ENCODE assay signal across 1 cellular context in the genomic region with DNA sequence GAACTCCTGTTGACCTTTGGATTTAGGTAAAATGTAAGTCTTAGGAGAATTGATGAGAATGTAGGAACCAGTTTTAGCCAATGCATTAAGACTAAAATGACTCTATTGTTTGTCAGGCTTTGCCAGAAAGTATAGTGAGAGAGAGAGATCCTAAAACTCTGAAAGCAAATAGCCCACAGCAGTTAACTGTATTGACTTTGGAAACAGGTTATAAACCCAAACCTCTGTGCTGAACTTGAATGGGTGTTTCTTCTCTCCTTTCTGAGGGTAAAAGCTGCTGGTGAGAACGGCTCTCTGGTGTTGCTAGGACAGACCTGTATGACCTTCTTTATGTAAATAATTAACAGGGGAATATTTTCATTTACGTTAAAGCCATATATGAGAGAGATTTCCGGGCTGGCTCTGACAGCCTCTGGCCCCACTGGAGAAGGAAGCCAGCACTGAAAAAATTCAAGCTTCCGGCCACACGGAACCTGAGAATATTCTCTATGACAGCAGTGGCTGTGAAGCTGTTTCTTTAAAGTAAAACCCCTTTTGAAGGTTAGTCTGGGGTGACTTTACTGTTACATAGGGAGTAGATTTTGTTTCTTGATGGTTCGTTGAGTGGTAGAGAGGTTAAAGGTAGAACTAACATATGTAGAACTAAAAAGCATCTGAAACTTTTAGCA.
A peak's percentile ranks its signal among the peaks of the same experiment; 100 is the strongest.
TF ChIP-seq lines count a peak whose summit lies in the region.

No MANE protein-coding gene starts in this region.

TF ChIP-seq in GM12878, 131 proteins besides CTCF, POLR2A, EP300 and RAD21 (continued from another document and continues in another):
- TF ChIP-seq, protein P1, sequence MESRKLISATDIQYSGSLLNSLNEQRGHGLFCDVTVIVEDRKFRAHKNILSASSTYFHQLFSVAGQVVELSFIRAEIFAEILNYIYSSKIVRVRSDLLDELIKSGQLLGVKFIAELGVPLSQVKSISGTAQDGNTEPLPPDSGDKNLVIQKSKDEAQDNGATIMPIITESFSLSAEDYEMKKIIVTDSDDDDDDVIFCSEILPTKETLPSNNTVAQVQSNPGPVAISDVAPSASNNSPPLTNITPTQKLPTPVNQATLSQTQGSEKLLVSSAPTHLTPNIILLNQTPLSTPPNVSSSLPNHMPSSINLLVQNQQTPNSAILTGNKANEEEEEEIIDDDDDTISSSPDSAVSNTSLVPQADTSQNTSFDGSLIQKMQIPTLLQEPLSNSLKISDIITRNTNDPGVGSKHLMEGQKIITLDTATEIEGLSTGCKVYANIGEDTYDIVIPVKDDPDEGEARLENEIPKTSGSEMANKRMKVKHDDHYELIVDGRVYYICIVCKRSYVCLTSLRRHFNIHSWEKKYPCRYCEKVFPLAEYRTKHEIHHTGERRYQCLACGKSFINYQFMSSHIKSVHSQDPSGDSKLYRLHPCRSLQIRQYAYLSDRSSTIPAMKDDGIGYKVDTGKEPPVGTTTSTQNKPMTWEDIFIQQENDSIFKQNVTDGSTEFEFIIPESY (IDR thresholded peaks at IDR 0.05), result 0 out of 2 replicates have a peak, but pooled peaks have one; percentile 27
- TF ChIP-seq BCL11A (IDR thresholded peaks at IDR 0.05; ENCODE audit: low read depth, low read length), result no peak
- no peak for TF ChIP-seq FOXK2 (IDR thresholded peaks at IDR 0.05)
- TF ChIP-seq KAT2A (conservative IDR thresholded peaks at IDR 0.05; ENCODE audit: control insufficient read depth, low read depth, low read length), result no peak
- no peak for TF ChIP-seq STAT1 (conservative IDR thresholded peaks at IDR 0.05)
- TF ChIP-seq, protein P2, sequence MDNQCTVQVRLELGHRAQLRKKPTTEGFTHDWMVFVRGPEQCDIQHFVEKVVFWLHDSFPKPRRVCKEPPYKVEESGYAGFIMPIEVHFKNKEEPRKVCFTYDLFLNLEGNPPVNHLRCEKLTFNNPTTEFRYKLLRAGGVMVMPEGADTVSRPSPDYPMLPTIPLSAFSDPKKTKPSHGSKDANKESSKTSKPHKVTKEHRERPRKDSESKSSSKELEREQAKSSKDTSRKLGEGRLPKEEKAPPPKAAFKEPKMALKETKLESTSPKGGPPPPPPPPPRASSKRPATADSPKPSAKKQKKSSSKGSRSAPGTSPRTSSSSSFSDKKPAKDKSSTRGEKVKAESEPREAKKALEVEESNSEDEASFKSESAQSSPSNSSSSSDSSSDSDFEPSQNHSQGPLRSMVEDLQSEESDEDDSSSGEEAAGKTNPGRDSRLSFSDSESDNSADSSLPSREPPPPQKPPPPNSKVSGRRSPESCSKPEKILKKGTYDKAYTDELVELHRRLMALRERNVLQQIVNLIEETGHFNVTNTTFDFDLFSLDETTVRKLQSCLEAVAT (IDR thresholded peaks at IDR 0.05), result peak; percentile 84
- TF ChIP-seq, protein P3, sequence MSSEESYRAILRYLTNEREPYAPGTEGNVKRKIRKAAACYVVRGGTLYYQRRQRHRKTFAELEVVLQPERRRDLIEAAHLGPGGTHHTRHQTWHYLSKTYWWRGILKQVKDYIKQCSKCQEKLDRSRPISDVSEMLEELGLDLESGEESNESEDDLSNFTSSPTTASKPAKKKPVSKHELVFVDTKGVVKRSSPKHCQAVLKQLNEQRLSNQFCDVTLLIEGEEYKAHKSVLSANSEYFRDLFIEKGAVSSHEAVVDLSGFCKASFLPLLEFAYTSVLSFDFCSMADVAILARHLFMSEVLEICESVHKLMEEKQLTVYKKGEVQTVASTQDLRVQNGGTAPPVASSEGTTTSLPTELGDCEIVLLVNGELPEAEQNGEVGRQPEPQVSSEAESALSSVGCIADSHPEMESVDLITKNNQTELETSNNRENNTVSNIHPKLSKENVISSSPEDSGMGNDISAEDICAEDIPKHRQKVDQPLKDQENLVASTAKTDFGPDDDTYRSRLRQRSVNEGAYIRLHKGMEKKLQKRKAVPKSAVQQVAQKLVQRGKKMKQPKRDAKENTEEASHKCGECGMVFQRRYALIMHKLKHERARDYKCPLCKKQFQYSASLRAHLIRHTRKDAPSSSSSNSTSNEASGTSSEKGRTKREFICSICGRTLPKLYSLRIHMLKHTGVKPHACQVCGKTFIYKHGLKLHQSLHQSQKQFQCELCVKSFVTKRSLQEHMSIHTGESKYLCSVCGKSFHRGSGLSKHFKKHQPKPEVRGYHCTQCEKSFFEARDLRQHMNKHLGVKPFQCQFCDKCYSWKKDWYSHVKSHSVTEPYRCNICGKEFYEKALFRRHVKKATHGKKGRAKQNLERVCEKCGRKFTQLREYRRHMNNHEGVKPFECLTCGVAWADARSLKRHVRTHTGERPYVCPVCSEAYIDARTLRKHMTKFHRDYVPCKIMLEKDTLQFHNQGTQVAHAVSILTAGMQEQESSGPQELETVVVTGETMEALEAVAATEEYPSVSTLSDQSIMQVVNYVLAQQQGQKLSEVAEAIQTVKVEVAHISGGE (CRISPR knock-in tag; IDR thresholded peaks at IDR 0.05), result no peak
- no peak for TF ChIP-seq SUZ12 (IDR thresholded peaks at IDR 0.05; ENCODE audit: unreplicated experiment)
- no peak for TF ChIP-seq ZZZ3 (IDR thresholded peaks at IDR 0.05; ENCODE audit: control insufficient read depth, insufficient read length, low read depth)
- peak; percentile 91 for TF ChIP-seq NR2F1 (conservative IDR thresholded peaks at IDR 0.05)
- TF ChIP-seq SP1 (IDR thresholded peaks at IDR 0.05; ENCODE audit: low read depth, low read length), result no peak
- TF ChIP-seq HDAC2 (IDR thresholded peaks at IDR 0.05), result no peak
- TF ChIP-seq BMI1 (IDR thresholded peaks at IDR 0.05; ENCODE audit: borderline replicate concordance), result no peak
- no peak for TF ChIP-seq CREB1 (IDR thresholded peaks at IDR 0.05; ENCODE audit: low read depth)
- TF ChIP-seq SMAD1 (IDR thresholded peaks at IDR 0.05; ENCODE audit: low read depth, partially characterized antibody), result peak; percentile 81
- TF ChIP-seq SMAD5 (IDR thresholded peaks at IDR 0.05; ENCODE audit: low read depth), result no peak
- TF ChIP-seq, protein P4, sequence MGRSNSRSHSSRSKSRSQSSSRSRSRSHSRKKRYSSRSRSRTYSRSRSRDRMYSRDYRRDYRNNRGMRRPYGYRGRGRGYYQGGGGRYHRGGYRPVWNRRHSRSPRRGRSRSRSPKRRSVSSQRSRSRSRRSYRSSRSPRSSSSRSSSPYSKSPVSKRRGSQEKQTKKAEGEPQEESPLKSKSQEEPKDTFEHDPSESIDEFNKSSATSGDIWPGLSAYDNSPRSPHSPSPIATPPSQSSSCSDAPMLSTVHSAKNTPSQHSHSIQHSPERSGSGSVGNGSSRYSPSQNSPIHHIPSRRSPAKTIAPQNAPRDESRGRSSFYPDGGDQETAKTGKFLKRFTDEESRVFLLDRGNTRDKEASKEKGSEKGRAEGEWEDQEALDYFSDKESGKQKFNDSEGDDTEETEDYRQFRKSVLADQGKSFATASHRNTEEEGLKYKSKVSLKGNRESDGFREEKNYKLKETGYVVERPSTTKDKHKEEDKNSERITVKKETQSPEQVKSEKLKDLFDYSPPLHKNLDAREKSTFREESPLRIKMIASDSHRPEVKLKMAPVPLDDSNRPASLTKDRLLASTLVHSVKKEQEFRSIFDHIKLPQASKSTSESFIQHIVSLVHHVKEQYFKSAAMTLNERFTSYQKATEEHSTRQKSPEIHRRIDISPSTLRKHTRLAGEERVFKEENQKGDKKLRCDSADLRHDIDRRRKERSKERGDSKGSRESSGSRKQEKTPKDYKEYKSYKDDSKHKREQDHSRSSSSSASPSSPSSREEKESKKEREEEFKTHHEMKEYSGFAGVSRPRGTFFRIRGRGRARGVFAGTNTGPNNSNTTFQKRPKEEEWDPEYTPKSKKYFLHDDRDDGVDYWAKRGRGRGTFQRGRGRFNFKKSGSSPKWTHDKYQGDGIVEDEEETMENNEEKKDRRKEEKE (IDR thresholded peaks at IDR 0.05), result no peak
- TF ChIP-seq NFYA (IDR thresholded peaks at IDR 0.05; ENCODE audit: borderline replicate concordance, low read depth, low read length), result no peak
- TF ChIP-seq, protein P5, sequence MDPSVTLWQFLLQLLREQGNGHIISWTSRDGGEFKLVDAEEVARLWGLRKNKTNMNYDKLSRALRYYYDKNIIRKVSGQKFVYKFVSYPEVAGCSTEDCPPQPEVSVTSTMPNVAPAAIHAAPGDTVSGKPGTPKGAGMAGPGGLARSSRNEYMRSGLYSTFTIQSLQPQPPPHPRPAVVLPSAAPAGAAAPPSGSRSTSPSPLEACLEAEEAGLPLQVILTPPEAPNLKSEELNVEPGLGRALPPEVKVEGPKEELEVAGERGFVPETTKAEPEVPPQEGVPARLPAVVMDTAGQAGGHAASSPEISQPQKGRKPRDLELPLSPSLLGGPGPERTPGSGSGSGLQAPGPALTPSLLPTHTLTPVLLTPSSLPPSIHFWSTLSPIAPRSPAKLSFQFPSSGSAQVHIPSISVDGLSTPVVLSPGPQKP (IDR thresholded peaks at IDR 0.05; ENCODE audit: low read depth, low read length), result peak; percentile 100
- TF ChIP-seq PML (IDR thresholded peaks at IDR 0.05; ENCODE audit: low read length), result peak; percentile 54
- TF ChIP-seq SREBF1 (IDR thresholded peaks at IDR 0.05; ENCODE audit: low read length), result no peak
- TF ChIP-seq, protein P6, sequence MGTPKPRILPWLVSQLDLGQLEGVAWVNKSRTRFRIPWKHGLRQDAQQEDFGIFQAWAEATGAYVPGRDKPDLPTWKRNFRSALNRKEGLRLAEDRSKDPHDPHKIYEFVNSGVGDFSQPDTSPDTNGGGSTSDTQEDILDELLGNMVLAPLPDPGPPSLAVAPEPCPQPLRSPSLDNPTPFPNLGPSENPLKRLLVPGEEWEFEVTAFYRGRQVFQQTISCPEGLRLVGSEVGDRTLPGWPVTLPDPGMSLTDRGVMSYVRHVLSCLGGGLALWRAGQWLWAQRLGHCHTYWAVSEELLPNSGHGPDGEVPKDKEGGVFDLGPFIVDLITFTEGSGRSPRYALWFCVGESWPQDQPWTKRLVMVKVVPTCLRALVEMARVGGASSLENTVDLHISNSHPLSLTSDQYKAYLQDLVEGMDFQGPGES (IDR thresholded peaks at IDR 0.05), result no peak
- no peak for TF ChIP-seq ZNF207 (IDR thresholded peaks at IDR 0.05; ENCODE audit: borderline replicate concordance)
- no peak; the same call in 1 of the 2 replicates for TF ChIP-seq POLR2AphosphoS2 (IDR thresholded peaks at IDR 0.05; ENCODE audit: low read depth, low read length)
- TF ChIP-seq ZNF24 (IDR thresholded peaks at IDR 0.05), result no peak
- TF ChIP-seq ATF7 (IDR thresholded peaks at IDR 0.05; ENCODE audit: low read depth), result 0 out of 2 replicates have a peak, but pooled peaks have one; percentile 47
- TF ChIP-seq, protein P7, sequence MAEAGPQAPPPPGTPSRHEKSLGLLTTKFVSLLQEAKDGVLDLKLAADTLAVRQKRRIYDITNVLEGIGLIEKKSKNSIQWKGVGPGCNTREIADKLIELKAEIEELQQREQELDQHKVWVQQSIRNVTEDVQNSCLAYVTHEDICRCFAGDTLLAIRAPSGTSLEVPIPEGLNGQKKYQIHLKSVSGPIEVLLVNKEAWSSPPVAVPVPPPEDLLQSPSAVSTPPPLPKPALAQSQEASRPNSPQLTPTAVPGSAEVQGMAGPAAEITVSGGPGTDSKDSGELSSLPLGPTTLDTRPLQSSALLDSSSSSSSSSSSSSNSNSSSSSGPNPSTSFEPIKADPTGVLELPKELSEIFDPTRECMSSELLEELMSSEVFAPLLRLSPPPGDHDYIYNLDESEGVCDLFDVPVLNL (IDR thresholded peaks at IDR 0.05; ENCODE audit: low read depth, low read length), result no peak
- TF ChIP-seq, protein P8, sequence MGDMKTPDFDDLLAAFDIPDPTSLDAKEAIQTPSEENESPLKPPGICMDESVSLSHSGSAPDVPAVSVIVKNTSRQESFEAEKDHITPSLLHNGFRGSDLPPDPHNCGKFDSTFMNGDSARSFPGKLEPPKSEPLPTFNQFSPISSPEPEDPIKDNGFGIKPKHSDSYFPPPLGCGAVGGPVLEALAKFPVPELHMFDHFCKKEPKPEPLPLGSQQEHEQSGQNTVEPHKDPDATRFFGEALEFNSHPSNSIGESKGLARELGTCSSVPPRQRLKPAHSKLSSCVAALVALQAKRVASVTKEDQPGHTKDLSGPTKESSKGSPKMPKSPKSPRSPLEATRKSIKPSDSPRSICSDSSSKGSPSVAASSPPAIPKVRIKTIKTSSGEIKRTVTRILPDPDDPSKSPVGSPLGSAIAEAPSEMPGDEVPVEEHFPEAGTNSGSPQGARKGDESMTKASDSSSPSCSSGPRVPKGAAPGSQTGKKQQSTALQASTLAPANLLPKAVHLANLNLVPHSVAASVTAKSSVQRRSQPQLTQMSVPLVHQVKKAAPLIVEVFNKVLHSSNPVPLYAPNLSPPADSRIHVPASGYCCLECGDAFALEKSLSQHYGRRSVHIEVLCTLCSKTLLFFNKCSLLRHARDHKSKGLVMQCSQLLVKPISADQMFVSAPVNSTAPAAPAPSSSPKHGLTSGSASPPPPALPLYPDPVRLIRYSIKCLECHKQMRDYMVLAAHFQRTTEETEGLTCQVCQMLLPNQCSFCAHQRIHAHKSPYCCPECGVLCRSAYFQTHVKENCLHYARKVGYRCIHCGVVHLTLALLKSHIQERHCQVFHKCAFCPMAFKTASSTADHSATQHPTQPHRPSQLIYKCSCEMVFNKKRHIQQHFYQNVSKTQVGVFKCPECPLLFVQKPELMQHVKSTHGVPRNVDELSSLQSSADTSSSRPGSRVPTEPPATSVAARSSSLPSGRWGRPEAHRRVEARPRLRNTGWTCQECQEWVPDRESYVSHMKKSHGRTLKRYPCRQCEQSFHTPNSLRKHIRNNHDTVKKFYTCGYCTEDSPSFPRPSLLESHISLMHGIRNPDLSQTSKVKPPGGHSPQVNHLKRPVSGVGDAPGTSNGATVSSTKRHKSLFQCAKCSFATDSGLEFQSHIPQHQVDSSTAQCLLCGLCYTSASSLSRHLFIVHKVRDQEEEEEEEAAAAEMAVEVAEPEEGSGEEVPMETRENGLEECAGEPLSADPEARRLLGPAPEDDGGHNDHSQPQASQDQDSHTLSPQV (IDR thresholded peaks at IDR 0.05), result peak; percentile 30; the same call in 1 of the 2 replicates
- 0 out of 2 replicates have a peak, but pooled peaks have one; percentile 65 for TF ChIP-seq ZSCAN29 (IDR thresholded peaks at IDR 0.05)
- TF ChIP-seq CREM (IDR thresholded peaks at IDR 0.05; ENCODE audit: low read depth), result no peak
- TF ChIP-seq, protein P9, sequence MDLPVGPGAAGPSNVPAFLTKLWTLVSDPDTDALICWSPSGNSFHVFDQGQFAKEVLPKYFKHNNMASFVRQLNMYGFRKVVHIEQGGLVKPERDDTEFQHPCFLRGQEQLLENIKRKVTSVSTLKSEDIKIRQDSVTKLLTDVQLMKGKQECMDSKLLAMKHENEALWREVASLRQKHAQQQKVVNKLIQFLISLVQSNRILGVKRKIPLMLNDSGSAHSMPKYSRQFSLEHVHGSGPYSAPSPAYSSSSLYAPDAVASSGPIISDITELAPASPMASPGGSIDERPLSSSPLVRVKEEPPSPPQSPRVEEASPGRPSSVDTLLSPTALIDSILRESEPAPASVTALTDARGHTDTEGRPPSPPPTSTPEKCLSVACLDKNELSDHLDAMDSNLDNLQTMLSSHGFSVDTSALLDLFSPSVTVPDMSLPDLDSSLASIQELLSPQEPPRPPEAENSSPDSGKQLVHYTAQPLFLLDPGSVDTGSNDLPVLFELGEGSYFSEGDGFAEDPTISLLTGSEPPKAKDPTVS (IDR thresholded peaks at IDR 0.05; ENCODE audit: low read depth, low read length), result no peak
- 0 out of 2 replicates have a peak, but pooled peaks have one; percentile 42 for TF ChIP-seq GATAD2B (conservative IDR thresholded peaks at IDR 0.05; ENCODE audit: low read depth)
- TF ChIP-seq, protein P10, sequence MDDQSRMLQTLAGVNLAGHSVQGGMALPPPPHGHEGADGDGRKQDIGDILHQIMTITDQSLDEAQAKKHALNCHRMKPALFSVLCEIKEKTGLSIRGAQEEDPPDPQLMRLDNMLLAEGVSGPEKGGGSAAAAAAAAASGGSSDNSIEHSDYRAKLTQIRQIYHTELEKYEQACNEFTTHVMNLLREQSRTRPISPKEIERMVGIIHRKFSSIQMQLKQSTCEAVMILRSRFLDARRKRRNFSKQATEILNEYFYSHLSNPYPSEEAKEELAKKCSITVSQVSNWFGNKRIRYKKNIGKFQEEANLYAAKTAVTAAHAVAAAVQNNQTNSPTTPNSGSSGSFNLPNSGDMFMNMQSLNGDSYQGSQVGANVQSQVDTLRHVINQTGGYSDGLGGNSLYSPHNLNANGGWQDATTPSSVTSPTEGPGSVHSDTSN (IDR thresholded peaks at IDR 0.05; ENCODE audit: insufficient replicate concordance, low read depth, low read length), result no peak
- no peak for TF ChIP-seq RB1 (IDR thresholded peaks at IDR 0.05; ENCODE audit: borderline replicate concordance)
- TF ChIP-seq STAT3 (IDR thresholded peaks at IDR 0.05; ENCODE audit: low read depth, low read length), result no peak
